In genomic region chr13:62629618-62630017, GRCh38 we compare ENCODE assay signal across 21 cellular contexts.
"Had no signal": no experiment of that assay in that cellular context is flagged by ENCODE, and none has a peak within 500 bp of the region (broad histone marks: within the 10 kb centered on the region; RNA-seq: fewer than 3 reads in every experiment).

No MANE protein-coding gene starts in this region.

- H3K9me3 ChIP-seq: neutrophil, uterus had no signal

- H3K36me3 ChIP-seq: neutrophil, tibial nerve, uterus had no signal

- H3K27me3 ChIP-seq: neutrophil, tibial nerve, uterus had no signal

- DNase-seq: activated CD4-positive, alpha-beta memory T cell treated with anti-CD3 and anti-CD28 coated beads, Interleukin-2, amount 10 ng/mL, durations not matched to agents 7 days and 5 days; activated CD4-positive, alpha-beta T cell treated with anti-CD3 and anti-CD28 coated beads for 4 hours; activated effector memory CD4-positive, alpha-beta T cell treated with anti-CD3 and anti-CD28 coated beads, Interleukin-2, amount 50 U/mL, for 16 hours; activated T-cell treated with anti-CD3 and anti-CD28 coated beads, Interleukin-2, amount 50 U/mL, for 4 hours; amygdala; cortex of kidney; effector CD8-positive, alpha-beta T cell; foreskin fibroblast; hypothalamus; left ventricle myocardium superior; natural killer cell; retina; stimulated activated CD4-positive, alpha-beta T cell treated with anti-CD3 and anti-CD28 coated beads, Interleukin-4, amount 100 ng/mL, for 24 hours; stimulated activated naive CD4-positive, alpha-beta T cell; substantia nigra; uterus had no signal

- H3K4me3 ChIP-seq: skin epidermis, tibial nerve, uterus had no signal

- ATAC-seq: activated naive CD4-positive, alpha-beta T cell treated with anti-CD3 and anti-CD28 coated beads, Interleukin-2, amount 50 U/mL, for 72 hours; activated T-cell treated with anti-CD3 and anti-CD28 coated beads, Interleukin-2, amount 50 U/mL, for 4 hours; left ventricle myocardium superior; natural killer cell; WTC11 had no signal

- H3K4me1 ChIP-seq: tibial nerve, uterus had no signal
